ENCODE assay signal across 22 cellular contexts in genomic region chr17:66996926-66997325, GRCh38. TPM values are rescaled to one million over a fixed set of nuclear protein-coding genes. Genes with fewer than 3 reads are reported as not detected.
"Had no signal": no experiment of that assay in that cellular context is flagged by ENCODE, and none has a peak within 500 bp of the region (broad histone marks: within the 10 kb centered on the region; RNA-seq: fewer than 3 reads in every experiment).

No MANE protein-coding gene starts in this region.

- FAIRE-seq: K562, RCC 7860 had no signal

- H3K27ac Mint-ChIP-seq: IgD-negative memory B cell had no signal

- H3K4me1 Mint-ChIP-seq: IgD-negative memory B cell had no signal

- DNase-seq: Kasumi-1, MM.1S, NCI-H1092 treated with DMSO at 0.1 percent for 48 hours, NCI-H1436, NCI-H187, NCI-H2029, NCI-H2081 treated with DMSO at 0.1 percent for 48 hours, NCI-H2171, NCI-H226, NCI-H446, NCI-H510A, NCI-H524 treated with DMSO at 0.1 percent for 48 hours, NCI-H69, NCI-H774, SHP77, SK-N-SH had no signal

- H3K4me3 Mint-ChIP-seq: IgD-negative memory B cell had no signal

- H3K36me3 Mint-ChIP-seq: IgD-negative memory B cell had no signal

RNA-seq across cellular contexts. Expression of gene CACNG4, which starts 32.4 kb away (rescaled TPM):
- total RNA-seq: SK-MEL-5 had no signal
- polyA plus RNA-seq: IgD-negative memory B cell, K562 had no signal

RNA-seq across cellular contexts. Expression of gene CACNG1, which starts 47.4 kb away (rescaled TPM):
- total RNA-seq: HT-29, K562, M059J, SK-MEL-5 had no signal
- polyA plus RNA-seq: IgD-negative memory B cell, K562, SK-N-SH had no signal
